ENCODE assay signal across 10 cellular contexts in genomic region chr9:110911659-110912473, GRCh38.
DNase-seq lines count a peak whose midpoint lies in the region; TF ChIP-seq lines count a peak whose summit lies in the region.
"Had no signal": no experiment of that assay in that cellular context is flagged by ENCODE, and none has a peak within 500 bp of the region (broad histone marks: within the 10 kb centered on the region; RNA-seq: fewer than 3 reads in every experiment).

No MANE protein-coding gene starts in this region.

- intact Hi-C loops in esophagus muscularis mucosa (cut with DNase I), result no loop called here
- intact Hi-C loops in uterus (cut with DNase I; ENCODE audit: low total_unique reads), result no loop called here

- TF ChIP-seq POLR2A in esophagus muscularis mucosa (IDR thresholded peaks at IDR 0.05; ENCODE audit: low read depth), result no peak
- TF ChIP-seq POLR2A in uterus (IDR thresholded peaks at IDR 0.05), result no peak

- DNase-seq in NOMO-1 treated with DMSO at 0.1 percent for 48 hours (lab: John Stamatoyannopoulos, UW; ENCODE audit: unreplicated experiment) (peak; percentile 19), NOMO-1 treated with dmso at 0.1 percent for 144 hours (lab: John Stamatoyannopoulos, UW; ENCODE audit: unreplicated experiment) (no peak), esophagus muscularis mucosa (ENCODE audit: extremely low spot score) (peak; percentile 47), uterus (peak in 1 of 2 donors; percentile 62), RKO (ENCODE audit: low spot score) (no peak), mesenteric fat pad (ENCODE audit: low spot score) (no peak)
- no peak for DNase-seq in activated CD8-positive, alpha-beta memory T cell treated with anti-CD3 and anti-CD28 coated beads for 24 hours
- DNase-seq: activated CD8-positive, alpha-beta T cell treated with anti-CD3 and anti-CD28 coated beads, Interleukin-2, amount 10 ng/mL, durations not matched to agents 7 days and 5 days; stimulated activated naive CD4-positive, alpha-beta T cell treated with Interleukin-2 at 50 U/mL for 16 hours had no signal

- TF ChIP-seq CTCF in esophagus muscularis mucosa (IDR thresholded peaks at IDR 0.05) (no peak), uterus (IDR thresholded peaks at IDR 0.05) (no peak)

- H3K4me1 ChIP-seq in esophagus muscularis mucosa, result peaks cover 0 to 11% (median 3%) of the 10 kb centered on the region in 4 donors
- peaks cover 0 to 9% of the 10 kb centered on the region in 2 donors for H3K4me1 ChIP-seq in muscle layer of duodenum (ENCODE audit: control insufficient read depth in 1 of 2, insufficient read depth in 2 of 2, low read length in 2 of 2)
- no peaks in the 10 kb centered on the region for H3K4me1 ChIP-seq in uterus

- H3K27ac ChIP-seq in esophagus muscularis mucosa (replicated peaks in 1 of 4) (peak overlapping the region; percentile 45 to 60 (median 56)), muscle layer of duodenum (ENCODE audit: low read length) (peak overlapping the region; percentile 45), uterus (peak overlapping the region; percentile 54 to 58)

- H3K9me3 ChIP-seq in esophagus muscularis mucosa, result peaks cover 0 to 17% (median 4%) of the 10 kb centered on the region in 4 donors
- peaks cover 0 to 13% of the 10 kb centered on the region in 2 donors for H3K9me3 ChIP-seq in muscle layer of duodenum (ENCODE audit: control insufficient read depth in 1 of 2, low read length in 2 of 2)
- H3K9me3 ChIP-seq in uterus, result no peaks in the 10 kb centered on the region

- no peak overlapping the region for H3K4me3 ChIP-seq in esophagus muscularis mucosa
- H3K4me3 ChIP-seq in muscle layer of duodenum (ENCODE audit: low read depth in 1 of 2, low read length in 2 of 2), result no peak overlapping the region
- H3K4me3 ChIP-seq in uterus, result no peak overlapping the region

- H3K36me3 ChIP-seq in esophagus muscularis mucosa (no peaks in the 10 kb centered on the region), muscle layer of duodenum (ENCODE audit: control insufficient read depth in 1 of 2, insufficient read depth in 2 of 2, low read length in 2 of 2) (no peaks in the 10 kb centered on the region), uterus (no peaks in the 10 kb centered on the region)

- no peak for TF ChIP-seq EP300 in esophagus muscularis mucosa (IDR thresholded peaks at IDR 0.05)

- WGBS in esophagus muscularis mucosa, result 68% methylated on average over 4 of the region's 4 CpGs

- no peaks in the 10 kb centered on the region for H3K27me3 ChIP-seq in esophagus muscularis mucosa
- no peaks in the 10 kb centered on the region for H3K27me3 ChIP-seq in muscle layer of duodenum (ENCODE audit: low read depth, low read length)
- H3K27me3 ChIP-seq in uterus, result no peaks in the 10 kb centered on the region

Comparison
In these comparisons a context has a peak if more than half of its experiments do, and no peak if none do; other contexts are left out.
1. DNase-seq: peak in NOMO-1 treated with DMSO at 0.1 percent for 48 hours (single experiment) and esophagus muscularis mucosa (single experiment); none in NOMO-1 treated with dmso at 0.1 percent for 144 hours (single experiment), activated CD8-positive, alpha-beta memory T cell treated with anti-CD3 and anti-CD28 coated beads for 24 hours (single experiment), RKO (single experiment) and mesenteric fat pad (single experiment).
2. Peak in every context shown above with its lines, with median percentiles within 50 percentile points of each other: H3K27ac ChIP-seq.